8 cellular contexts compared by ENCODE assay signal in the genomic region with DNA sequence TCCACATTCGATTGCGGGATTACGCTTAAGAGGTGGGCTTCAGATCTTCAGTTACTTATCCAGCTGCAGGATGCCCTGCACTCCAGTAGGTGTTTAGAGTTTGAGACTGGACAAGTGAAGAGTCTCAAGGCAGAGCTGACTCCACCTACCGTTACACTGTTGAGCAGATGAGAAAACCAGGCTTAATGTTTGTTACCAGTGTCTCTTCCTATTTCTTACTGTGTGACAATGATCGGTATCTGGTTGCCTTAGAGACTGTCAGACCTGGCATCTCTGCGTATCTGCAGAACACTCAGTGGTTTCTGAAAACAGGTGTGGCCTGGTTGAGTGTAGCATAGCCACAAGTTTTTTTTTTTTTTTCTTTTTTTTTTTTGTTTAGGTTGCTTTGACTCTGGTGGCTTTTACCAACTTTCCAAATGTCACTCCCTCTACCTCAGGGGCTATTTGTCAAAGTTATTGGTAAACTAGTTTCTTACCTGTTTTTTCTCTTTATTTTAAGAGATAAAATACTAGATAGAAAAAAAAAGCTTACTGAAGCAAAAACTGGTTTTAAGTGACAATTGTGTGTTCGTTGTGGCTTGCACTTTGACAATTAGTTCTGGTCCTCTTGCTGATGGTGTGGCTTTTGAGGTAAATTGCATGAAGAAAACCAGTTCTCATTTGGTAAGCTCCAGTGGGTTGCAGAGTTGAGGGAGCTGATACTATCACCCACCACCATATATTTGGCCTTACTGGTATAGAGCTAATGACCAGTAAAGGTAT.
DNase-seq lines count a peak whose midpoint lies in the region; ATAC-seq and TF ChIP-seq lines count a peak whose summit lies in the region.

No MANE protein-coding gene starts in this region.

- peaks cover 10% of the 10 kb centered on the region for H3K4me1 ChIP-seq in mucosa of descending colon (ENCODE audit: low read depth)

- DNase-seq in Right ventricle myocardium inferior (ENCODE audit: missing footprints) (no peak), cardiac septum (ENCODE audit: low spot score) (no peak), mucosa of descending colon (peak in 1 of 3 donors; percentile 46), NCI-H82 treated with DMSO at 0.1 percent for 48 hours (lab: John Stamatoyannopoulos, UW; ENCODE audit: unreplicated experiment) (no peak), HuH-7 (ENCODE audit: low spot score) (no peak), NCI-H345 treated with DMSO at 0.1 percent for 48 hours (lab: John Stamatoyannopoulos, UW; ENCODE audit: unreplicated experiment) (no peak)
- peak; percentile 37 for DNase-seq in activated CD4-positive, CD25-positive, alpha-beta regulatory T cell treated with anti-CD3 and anti-CD28 coated beads, Interleukin-2, amount 50 U/mL, for 72 hours

- ATAC-seq in Right ventricle myocardium inferior: peak; percentile 42
- ATAC-seq in HG03097 (IDR thresholded peaks at IDR 0.05; ENCODE audit: low FRiP score, unreplicated experiment): peak; percentile 83
- ATAC-seq in mucosa of descending colon: peak; percentile 85

- intact Hi-C loops in Right ventricle myocardium inferior (cut with DNase I): no loop called here
- intact Hi-C loops in cardiac septum (cut with DNase I): no loop called here
- intact Hi-C loops in mucosa of descending colon (cut with DNase I, micrococcal nuclease): no loop called here

- no peaks in the 10 kb centered on the region for H3K36me3 ChIP-seq in mucosa of descending colon (ENCODE audit: low read depth)

- H3K9me3 ChIP-seq in mucosa of descending colon: no peaks in the 10 kb centered on the region

- no peak for TF ChIP-seq CTCF in mucosa of descending colon (IDR thresholded peaks at IDR 0.05)

- H3K4me3 ChIP-seq in mucosa of descending colon: no peak overlapping the region
